Comparison of ENCODE assay signal across 29 cellular contexts in genomic region chr1:177566495-177566894, GRCh38.
"Had no signal": no experiment of that assay in that cellular context is flagged by ENCODE, and none has a peak within 500 bp of the region (broad histone marks: within the 10 kb centered on the region; RNA-seq: fewer than 3 reads in every experiment).

No MANE protein-coding gene starts in this region.

- H3K9me3 ChIP-seq: ascending aorta, breast epithelium, colonic mucosa, esophagus muscularis mucosa, gastrocnemius medialis had no signal

- H3K27ac ChIP-seq: ascending aorta, breast epithelium, cardiac muscle cell, colonic mucosa, esophagus muscularis mucosa, foreskin keratinocyte, gastrocnemius medialis had no signal

- H3K27me3 Mint-ChIP-seq: activated CD4-positive, alpha-beta memory T cell treated with anti-CD3 and anti-CD28 coated beads for 36 hours; activated CD4-positive, alpha-beta T cell treated with anti-CD3 and anti-CD28 coated beads for 36 hours; activated CD4-positive, alpha-beta T cell treated with anti-CD3 and anti-CD28 coated beads, Interleukin-2, amount 10 ng/mL, durations not matched to agents 24 days and 14 days; activated CD8-positive, alpha-beta memory T cell treated with anti-CD3 and anti-CD28 coated beads, Interleukin-2, amount 10 ng/mL, durations not matched to agents 7 days and 5 days; activated naive CD4-positive, alpha-beta T cell treated with anti-CD3 and anti-CD28 coated beads, Interleukin-2, amount 10 ng/mL, durations not matched to agents 7 days and 5 days; activated naive CD8-positive, alpha-beta T cell treated with anti-CD3 and anti-CD28 coated beads, Interleukin-2, amount 10 ng/mL, durations not matched to agents 7 days and 5 days; activated T-cell treated with anti-CD3 and anti-CD28 coated beads, Interleukin-2, amount 50 U/mL, for 24 hours; brain had no signal

- H3K4me3 Mint-ChIP-seq: activated CD4-positive, alpha-beta memory T cell treated with anti-CD3 and anti-CD28 coated beads for 36 hours; activated CD4-positive, alpha-beta T cell treated with anti-CD3 and anti-CD28 coated beads for 36 hours; activated CD4-positive, alpha-beta T cell treated with anti-CD3 and anti-CD28 coated beads, Interleukin-2, amount 10 ng/mL, durations not matched to agents 24 days and 14 days; activated CD8-positive, alpha-beta memory T cell treated with anti-CD3 and anti-CD28 coated beads, Interleukin-2, amount 10 ng/mL, durations not matched to agents 7 days and 5 days; activated CD8-positive, alpha-beta T cell treated with anti-CD3 and anti-CD28 coated beads, Interleukin-2, amount 10 ng/mL, durations not matched to agents 7 days and 5 days; activated naive CD4-positive, alpha-beta T cell treated with anti-CD3 and anti-CD28 coated beads, Interleukin-2, amount 10 ng/mL, durations not matched to agents 7 days and 5 days; activated naive CD8-positive, alpha-beta T cell treated with anti-CD3 and anti-CD28 coated beads, Interleukin-2, amount 10 ng/mL, durations not matched to agents 7 days and 5 days; activated T-cell treated with anti-CD3 and anti-CD28 coated beads, Interleukin-2, amount 50 U/mL, for 24 hours; activated T-cell treated with anti-CD3 and anti-CD28 coated beads, Interleukin-2, amount 50 U/mL, for 72 hours; brain had no signal

- DNase-seq: activated CD4-positive, alpha-beta memory T cell treated with anti-CD3 and anti-CD28 coated beads for 36 hours; activated CD4-positive, alpha-beta T cell treated with anti-CD3 and anti-CD28 coated beads for 36 hours; activated CD4-positive, alpha-beta T cell treated with anti-CD3 and anti-CD28 coated beads, Interleukin-2, amount 10 ng/mL, durations not matched to agents 24 days and 14 days; activated CD4-positive, CD25-positive, alpha-beta regulatory T cell; activated CD4-positive, CD25-positive, alpha-beta regulatory T cell treated with anti-CD3 and anti-CD28 coated beads, Interleukin-2, amount 50 U/mL, for 72 hours; activated CD8-positive, alpha-beta memory T cell treated with anti-CD3 and anti-CD28 coated beads, Interleukin-2, amount 10 ng/mL, durations not matched to agents 7 days and 5 days; activated CD8-positive, alpha-beta memory T cell treated with anti-CD3 and anti-CD28 coated beads, Interleukin-2, amount 50 U/mL, for 4 hours; activated CD8-positive, alpha-beta T cell treated with anti-CD3 and anti-CD28 coated beads, Interleukin-2, amount 10 ng/mL, durations not matched to agents 7 days and 5 days; activated gamma-delta T cell; activated naive CD4-positive, alpha-beta T cell; activated naive CD4-positive, alpha-beta T cell treated with anti-CD3 and anti-CD28 coated beads, Interleukin-2, amount 10 ng/mL, durations not matched to agents 7 days and 5 days; activated naive CD8-positive, alpha-beta T cell treated with anti-CD3 and anti-CD28 coated beads, Interleukin-2, amount 10 ng/mL, durations not matched to agents 7 days and 5 days; activated T-cell treated with anti-CD3 and anti-CD28 coated beads, Interleukin-2, amount 50 U/mL, for 24 hours; activated T-cell treated with anti-CD3 and anti-CD28 coated beads, Interleukin-2, amount 50 U/mL, for 72 hours; central memory CD4-positive, alpha-beta T cell; cerebellar nuclear complex; colonic mucosa; effector memory CD4-positive, alpha-beta T cell; erythroblast; foreskin keratinocyte; gastrocnemius medialis; glutamatergic neuron; T-helper 2 cell had no signal

- H3K27me3 ChIP-seq: ascending aorta, breast epithelium, cardiac muscle cell, colonic mucosa, esophagus muscularis mucosa, foreskin keratinocyte, gastrocnemius medialis had no signal

- H3K27ac Mint-ChIP-seq: activated CD4-positive, alpha-beta memory T cell treated with anti-CD3 and anti-CD28 coated beads for 36 hours; activated CD4-positive, alpha-beta T cell treated with anti-CD3 and anti-CD28 coated beads for 36 hours; activated CD4-positive, alpha-beta T cell treated with anti-CD3 and anti-CD28 coated beads, Interleukin-2, amount 10 ng/mL, durations not matched to agents 24 days and 14 days; activated CD8-positive, alpha-beta memory T cell treated with anti-CD3 and anti-CD28 coated beads, Interleukin-2, amount 10 ng/mL, durations not matched to agents 7 days and 5 days; activated CD8-positive, alpha-beta T cell treated with anti-CD3 and anti-CD28 coated beads, Interleukin-2, amount 10 ng/mL, durations not matched to agents 7 days and 5 days; activated naive CD4-positive, alpha-beta T cell treated with anti-CD3 and anti-CD28 coated beads, Interleukin-2, amount 10 ng/mL, durations not matched to agents 7 days and 5 days; activated naive CD4-positive, alpha-beta T cell treated with anti-CD3 and anti-CD28 coated beads, Interleukin-2, amount 50 U/mL, for 72 hours; activated naive CD8-positive, alpha-beta T cell treated with anti-CD3 and anti-CD28 coated beads, Interleukin-2, amount 10 ng/mL, durations not matched to agents 7 days and 5 days; activated T-cell treated with anti-CD3 and anti-CD28 coated beads, Interleukin-2, amount 50 U/mL, for 24 hours; activated T-cell treated with anti-CD3 and anti-CD28 coated beads, Interleukin-2, amount 50 U/mL, for 72 hours had no signal

- H3K36me3 Mint-ChIP-seq: activated CD4-positive, alpha-beta memory T cell treated with anti-CD3 and anti-CD28 coated beads for 36 hours; activated CD8-positive, alpha-beta memory T cell treated with anti-CD3 and anti-CD28 coated beads, Interleukin-2, amount 10 ng/mL, durations not matched to agents 7 days and 5 days; activated naive CD4-positive, alpha-beta T cell treated with anti-CD3 and anti-CD28 coated beads, Interleukin-2, amount 10 ng/mL, durations not matched to agents 7 days and 5 days; activated naive CD4-positive, alpha-beta T cell treated with anti-CD3 and anti-CD28 coated beads, Interleukin-2, amount 50 U/mL, for 72 hours; activated naive CD8-positive, alpha-beta T cell treated with anti-CD3 and anti-CD28 coated beads, Interleukin-2, amount 10 ng/mL, durations not matched to agents 7 days and 5 days; brain had no signal

- H3K4me3 ChIP-seq: ascending aorta, breast epithelium, cardiac muscle cell, colonic mucosa, esophagus muscularis mucosa, gastrocnemius medialis had no signal

- H3K4me1 ChIP-seq: ascending aorta, breast epithelium, colonic mucosa, esophagus muscularis mucosa, foreskin keratinocyte, gastrocnemius medialis had no signal

- H3K36me3 ChIP-seq: ascending aorta, breast epithelium, cardiac muscle cell, colonic mucosa, esophagus muscularis mucosa, gastrocnemius medialis had no signal

- H3K4me1 Mint-ChIP-seq: activated CD4-positive, alpha-beta T cell treated with anti-CD3 and anti-CD28 coated beads for 36 hours; activated CD4-positive, alpha-beta T cell treated with anti-CD3 and anti-CD28 coated beads, Interleukin-2, amount 10 ng/mL, durations not matched to agents 24 days and 14 days; activated CD8-positive, alpha-beta memory T cell treated with anti-CD3 and anti-CD28 coated beads, Interleukin-2, amount 10 ng/mL, durations not matched to agents 7 days and 5 days; activated naive CD4-positive, alpha-beta T cell treated with anti-CD3 and anti-CD28 coated beads, Interleukin-2, amount 10 ng/mL, durations not matched to agents 7 days and 5 days; activated naive CD8-positive, alpha-beta T cell treated with anti-CD3 and anti-CD28 coated beads, Interleukin-2, amount 10 ng/mL, durations not matched to agents 7 days and 5 days had no signal

- ATAC-seq: activated CD4-positive, alpha-beta T cell treated with anti-CD3 and anti-CD28 coated beads for 36 hours; activated CD8-positive, alpha-beta memory T cell treated with anti-CD3 and anti-CD28 coated beads, Interleukin-2, amount 10 ng/mL, durations not matched to agents 7 days and 5 days; activated CD8-positive, alpha-beta T cell treated with anti-CD3 and anti-CD28 coated beads, Interleukin-2, amount 10 ng/mL, durations not matched to agents 7 days and 5 days; activated naive CD4-positive, alpha-beta T cell treated with anti-CD3 and anti-CD28 coated beads, Interleukin-2, amount 50 U/mL, for 72 hours; activated T-cell treated with anti-CD3 and anti-CD28 coated beads, Interleukin-2, amount 50 U/mL, for 72 hours; foreskin keratinocyte; gastrocnemius medialis had no signal
